8 cellular contexts compared by ENCODE assay signal in genomic region chr2:165874445-165875039, GRCh38.
DNase-seq lines count a peak whose midpoint lies in the region; ATAC-seq, FAIRE-seq and TF ChIP-seq lines count a peak whose summit lies in the region.

No MANE protein-coding gene starts in this region.

- H3K4me3 ChIP-seq in Caco-2 (ENCODE audit: low read depth, low read length): no peak overlapping the region
- H3K4me3 ChIP-seq in fibroblast of pulmonary artery (replicated peaks; ENCODE audit: low read depth, low read length): no peak overlapping the region
- no peak overlapping the region for H3K4me3 ChIP-seq in osteoblast (ENCODE audit: insufficient read depth, low read length)

- POLR2A ChIA-PET in Caco-2 (lab: Charles Lee): interaction anchor here (1.1 kb wide), 1 partner anchor 81 kb away, joined by 9 read pairs; the partner anchor contains the start of gene GALNT3

- no peaks in the 10 kb centered on the region for H3K36me3 Mint-ChIP-seq in Caco-2 (ENCODE audit: insufficient read depth, unreplicated experiment)

- TF ChIP-seq CTCF in Caco-2 (IDR thresholded peaks at IDR 0.05; ENCODE audit: insufficient read depth in 1 of 2, low read depth in 1 of 2, low read length in 1 of 2, severe bottlenecking in 1 of 2, unreplicated experiment in 1 of 2): peak; percentile 48 to 60
- TF ChIP-seq CTCF in fibroblast of pulmonary artery (IDR thresholded peaks at IDR 0.05; ENCODE audit: low read length, missing control alignments): peak; percentile 77
- peak; percentile 74 for TF ChIP-seq CTCF in osteoblast (IDR thresholded peaks at IDR 0.05; ENCODE audit: extremely low read depth, low read depth, low read length)

- ATAC-seq in GM19025 (IDR thresholded peaks at IDR 0.05; ENCODE audit: low read depth, unreplicated experiment) (peak; percentile 86), HG03066 (IDR thresholded peaks at IDR 0.05; ENCODE audit: low read depth, unreplicated experiment) (peak; percentile 92)

- DNase-seq in Caco-2: peak in 1 of 2 experiments; percentile 42
- peak; percentile 58 to 76 for DNase-seq in NCI-H2081 (lab: John Stamatoyannopoulos, UW)
- DNase-seq in fibroblast of pulmonary artery (ENCODE audit: low read depth): peak; percentile 80
- no peak for DNase-seq in osteoblast (ENCODE audit: insufficient read length, low spot score, missing footprints)
- no peak for DNase-seq in islet precursor cell

- no peaks in the 10 kb centered on the region for H3K9me3 Mint-ChIP-seq in Caco-2 (ENCODE audit: unreplicated experiment)

- no peaks in the 10 kb centered on the region for H3K9me3 ChIP-seq in Caco-2
- H3K9me3 ChIP-seq in osteoblast (ENCODE audit: low read depth, low read length): no peaks in the 10 kb centered on the region

- peaks cover 8% of the 10 kb centered on the region for H3K4me1 ChIP-seq in Caco-2
- H3K4me1 ChIP-seq in osteoblast (ENCODE audit: insufficient read depth, low read length): peaks cover 12% of the 10 kb centered on the region

- H3K27ac Mint-ChIP-seq in Caco-2 (ENCODE audit: unreplicated experiment): no peak overlapping the region

- H3K36me3 ChIP-seq in Caco-2 (ENCODE audit: control insufficient read depth, insufficient read depth, low read length): no peaks in the 10 kb centered on the region
- H3K36me3 ChIP-seq in osteoblast (ENCODE audit: insufficient read depth, low read length): peaks cover 3% of the 10 kb centered on the region

- no peaks in the 10 kb centered on the region for H3K27me3 ChIP-seq in Caco-2 (replicated peaks; ENCODE audit: control insufficient read depth, insufficient read depth, low read length)
- no peaks in the 10 kb centered on the region for H3K27me3 ChIP-seq in osteoblast (ENCODE audit: insufficient read depth, low read length)

- intact Hi-C loops in Caco-2 (cut with micrococcal nuclease; ENCODE audit: unreplicated experiment): loop anchor here (1.0 to 5.0 kb wide), 6 partner anchors 80 to 881 kb away; partner anchors contain the start of genes GALNT3 and SCN2A

- no peaks in the 10 kb centered on the region for H4K20me1 ChIP-seq in osteoblast (ENCODE audit: insufficient read depth, low read length)

- peak overlapping the region; percentile 33 for H2AFZ ChIP-seq in osteoblast (ENCODE audit: low read length)

- no TSS peak for BruUV-seq in Caco-2 (replicated peaks; lab: Mats Ljungman, UMichigan)

- CTCF ChIA-PET in Caco-2 (lab: Charles Lee): interaction anchor here (0.6 to 1.6 kb wide), 14 partner anchors 10 to 471 kb away, joined by 3 to 24 read pairs (median 4); partner anchors contain the start of genes GALNT3 and TTC21B

- H3K27ac ChIP-seq in osteoblast (ENCODE audit: low read depth, low read length): no peak overlapping the region

- H3K4me3 Mint-ChIP-seq in Caco-2 (ENCODE audit: unreplicated experiment): no peak overlapping the region

- H3K4me2 ChIP-seq in osteoblast (ENCODE audit: insufficient read depth, low read length): no peak overlapping the region

- peak; percentile 96 for FAIRE-seq in TTC549 (lab: Jason Lieb, UNC)

- H3K27me3 Mint-ChIP-seq in Caco-2 (ENCODE audit: insufficient read depth, unreplicated experiment): no peaks in the 10 kb centered on the region

- peaks cover 12% of the 10 kb centered on the region for H3K4me1 Mint-ChIP-seq in Caco-2 (ENCODE audit: low read depth, unreplicated experiment)

- H3K79me2 ChIP-seq in osteoblast (ENCODE audit: insufficient read depth, low read length): no peaks in the 10 kb centered on the region

Comparison
In these comparisons a context has a peak if more than half of its experiments do, and no peak if none do; other contexts are left out.
1. DNase-seq: peak in NCI-H2081 (2 of 2) and fibroblast of pulmonary artery (single experiment); none in osteoblast (single experiment) and islet precursor cell (single experiment).
2. Peak in every context shown above with its lines, with median percentiles within 50 percentile points of each other: CTCF ChIP-seq.